In the genomic region with DNA sequence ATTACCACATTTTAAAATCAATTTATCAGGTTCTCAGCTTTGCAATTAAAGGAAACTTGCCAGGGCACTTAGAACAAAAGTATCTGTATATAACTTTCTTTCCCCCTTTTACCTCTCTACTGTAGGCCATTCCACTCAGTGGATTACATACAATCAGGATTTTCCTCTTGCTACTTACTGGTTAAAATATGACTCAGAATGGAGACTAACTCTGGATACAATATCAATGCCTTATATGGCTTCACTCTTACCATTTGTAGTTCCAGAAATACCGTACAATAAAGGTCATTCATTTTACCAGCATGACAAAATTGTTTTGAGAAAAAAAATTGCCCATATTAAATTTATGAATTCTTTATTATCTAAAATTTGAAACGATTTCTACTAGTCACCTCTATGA, we compare ENCODE assay signal across 15 cellular contexts.
DNase-seq lines count a peak whose midpoint lies in the region; ATAC-seq, FAIRE-seq and TF ChIP-seq lines count a peak whose summit lies in the region.
"Had no signal": no experiment of that assay in that cellular context is flagged by ENCODE, and none has a peak within 500 bp of the region (broad histone marks: within the 10 kb centered on the region; RNA-seq: fewer than 3 reads in every experiment).

No MANE protein-coding gene starts in this region.

- H3K27ac Mint-ChIP-seq in MCF 10A (ENCODE audit: low read depth, unreplicated experiment): no peak overlapping the region
- peak overlapping the region; percentile 95 for H3K27ac Mint-ChIP-seq in astrocyte (ENCODE audit: unreplicated experiment)
- no peak overlapping the region for H3K27ac Mint-ChIP-seq in neural progenitor cell
- H3K27ac Mint-ChIP-seq: stimulated activated naive CD8-positive, alpha-beta T cell treated with anti-CD3 and anti-CD28 coated beads, Interleukin-15, Interleukin-2, amounts not matched to agents 100 ng/mL and 50 ng/mL, for 24 hours had no signal

- no peak for ATAC-seq in HG03442 (IDR thresholded peaks at IDR 0.05; ENCODE audit: unreplicated experiment)

- no peak overlapping the region for H2AFZ ChIP-seq in astrocyte (ENCODE audit: low read depth, low read length)
- no peak overlapping the region for H2AFZ ChIP-seq in neural progenitor cell (replicated peaks)

- H3K4me1 ChIP-seq in breast epithelium: no peaks in the 10 kb centered on the region
- peaks cover 35% of the 10 kb centered on the region for H3K4me1 ChIP-seq in astrocyte (ENCODE audit: insufficient read depth, low read length)
- H3K4me1 ChIP-seq in neural progenitor cell: no peaks in the 10 kb centered on the region

- TF ChIP-seq POLR2A in breast epithelium (IDR thresholded peaks at IDR 0.05): no peak

- peak; percentile 85 for FAIRE-seq in astrocyte (lab: Jason Lieb, UNC)

- intact Hi-C loops in MCF 10A (cut with micrococcal nuclease): no loop called here
- intact Hi-C loops in breast epithelium (cut with DNase I; ENCODE audit: low total_unique reads): no loop called here

- no peak overlapping the region for H3K4me3 ChIP-seq in breast epithelium
- H3K4me3 ChIP-seq in astrocyte (ENCODE audit: insufficient read depth, low read depth, low read length): no peak overlapping the region
- no peak overlapping the region for H3K4me3 ChIP-seq in foreskin fibroblast (ENCODE audit: low read depth in 1 of 2, low read length in 2 of 2)
- no peak overlapping the region for H3K4me3 ChIP-seq in neural progenitor cell

- H3K36me3 Mint-ChIP-seq in MCF 10A (ENCODE audit: insufficient read depth, unreplicated experiment): no peaks in the 10 kb centered on the region
- H3K36me3 Mint-ChIP-seq in astrocyte (ENCODE audit: low read depth, unreplicated experiment): peaks cover 2% of the 10 kb centered on the region
- H3K36me3 Mint-ChIP-seq in neural progenitor cell: no peaks in the 10 kb centered on the region

- peak overlapping the region; percentile 65 for H3K9ac ChIP-seq in astrocyte (ENCODE audit: low read length)
- H3K9ac ChIP-seq in neural progenitor cell: no peak overlapping the region

- H4K20me1 ChIP-seq in astrocyte (ENCODE audit: insufficient read depth, low read length): no peaks in the 10 kb centered on the region
- H4K20me1 ChIP-seq in neural progenitor cell (ENCODE audit: low read depth): no peaks in the 10 kb centered on the region

- H3K27ac ChIP-seq in breast epithelium: no peak overlapping the region
- peak overlapping the region; percentile 94 for H3K27ac ChIP-seq in astrocyte (ENCODE audit: low read depth, low read length)
- no peak overlapping the region for H3K27ac ChIP-seq in neural progenitor cell
- H3K27ac ChIP-seq: 22Rv1, VCaP had no signal

- BruUV-seq in MCF 10A (replicated peaks; lab: Mats Ljungman, UMichigan): no TSS peak

- H3K27me3 ChIP-seq in breast epithelium (no peaks in the 10 kb centered on the region), astrocyte (ENCODE audit: insufficient read depth, low read length) (no peaks in the 10 kb centered on the region), neural progenitor cell (no peaks in the 10 kb centered on the region)

- CTCF ChIA-PET in MCF 10A (lab: Yijun Ruan, JAX): no interaction called here

- no peaks in the 10 kb centered on the region for H3K9me3 Mint-ChIP-seq in MCF 10A (ENCODE audit: unreplicated experiment)
- peaks cover 8% of the 10 kb centered on the region for H3K9me3 Mint-ChIP-seq in astrocyte (ENCODE audit: unreplicated experiment)
- H3K9me3 Mint-ChIP-seq in neural progenitor cell: no peaks in the 10 kb centered on the region

- no peaks in the 10 kb centered on the region for H3K9me3 ChIP-seq in breast epithelium
- no peaks in the 10 kb centered on the region for H3K9me3 ChIP-seq in astrocyte (ENCODE audit: insufficient read depth, low read depth, low read length)
- H3K9me3 ChIP-seq in neural progenitor cell (ENCODE audit: low read depth): no peaks in the 10 kb centered on the region

- H3K4me1 Mint-ChIP-seq in MCF 10A (ENCODE audit: insufficient read depth, unreplicated experiment) (peaks cover 24% of the 10 kb centered on the region), astrocyte (ENCODE audit: low read depth, unreplicated experiment) (peaks cover 37% of the 10 kb centered on the region), neural progenitor cell (no peaks in the 10 kb centered on the region)

- DNase-seq in MCF 10A (ENCODE audit: unreplicated experiment) (peak; percentile 18), breast epithelium (ENCODE audit: low spot score in 2 of 2) (no peak), astrocyte (ENCODE audit: low read depth) (peak; percentile 94), foreskin fibroblast (peak; percentile 59 to 71), DMS79 treated with DMSO at 0.1 percent for 48 hours (lab: John Stamatoyannopoulos, UW) (no peak), neural progenitor cell (ENCODE audit: low spot score) (no peak), NCI-H2196 treated with DMSO at 0.1 percent for 48 hours (lab: John Stamatoyannopoulos, UW; ENCODE audit: unreplicated experiment) (no peak)
- DNase-seq: activated gamma-delta T cell treated with Interleukin-2 at 50 U/mL for 16 hours; central memory CD4-positive, alpha-beta T cell; NCI-H1092 treated with DMSO at 0.1 percent for 48 hours; NCI-H2171 treated with DMSO at 0.1 percent for 48 hours had no signal

- no peak for TF ChIP-seq CTCF in MCF 10A (IDR thresholded peaks at IDR 0.05; ENCODE audit: unreplicated experiment)
- no peak for TF ChIP-seq CTCF in breast epithelium (IDR thresholded peaks at IDR 0.05)
- TF ChIP-seq CTCF in astrocyte (IDR thresholded peaks at IDR 0.05; ENCODE audit: insufficient read depth, low read depth, low read length): no peak
- TF ChIP-seq CTCF in foreskin fibroblast (IDR thresholded peaks at IDR 0.05; ENCODE audit: low read depth, low read length): no peak
- TF ChIP-seq CTCF in neural progenitor cell (IDR thresholded peaks at IDR 0.05): no peak

- no peaks in the 10 kb centered on the region for H3K27me3 Mint-ChIP-seq in MCF 10A (ENCODE audit: insufficient read depth, unreplicated experiment)
- no peaks in the 10 kb centered on the region for H3K27me3 Mint-ChIP-seq in astrocyte (ENCODE audit: low read depth, unreplicated experiment)
- H3K27me3 Mint-ChIP-seq in neural progenitor cell (ENCODE audit: insufficient read depth, low read depth): no peaks in the 10 kb centered on the region
- H3K27me3 Mint-ChIP-seq: stimulated activated naive CD8-positive, alpha-beta T cell treated with anti-CD3 and anti-CD28 coated beads, Interleukin-15, Interleukin-2, amounts not matched to agents 100 ng/mL and 50 ng/mL, for 24 hours had no signal

- H3K36me3 ChIP-seq in breast epithelium (no peaks in the 10 kb centered on the region), astrocyte (ENCODE audit: insufficient read depth, low read length) (no peaks in the 10 kb centered on the region), neural progenitor cell (no peaks in the 10 kb centered on the region)

- POLR2A ChIA-PET in MCF 10A (lab: Yijun Ruan, JAX): interaction anchor here (0.6 kb wide), 1 partner anchor 891 kb away, joined by 3 read pairs; no protein-coding TSS in a partner anchor

- H3K4me3 Mint-ChIP-seq in MCF 10A (ENCODE audit: unreplicated experiment) (no peak overlapping the region), astrocyte (ENCODE audit: unreplicated experiment) (no peak overlapping the region), neural progenitor cell (no peak overlapping the region)
- H3K4me3 Mint-ChIP-seq: stimulated activated naive CD8-positive, alpha-beta T cell treated with anti-CD3 and anti-CD28 coated beads, Interleukin-15, Interleukin-2, amounts not matched to agents 100 ng/mL and 50 ng/mL, for 24 hours had no signal

- no peaks in the 10 kb centered on the region for H3F3A ChIP-seq in neural progenitor cell (ENCODE audit: low read depth)

- H3K79me2 ChIP-seq in astrocyte (ENCODE audit: insufficient read depth, low read length) (no peaks in the 10 kb centered on the region), neural progenitor cell (ENCODE audit: low read depth) (no peaks in the 10 kb centered on the region)

- H3K4me2 ChIP-seq in astrocyte (ENCODE audit: low read length) (peak overlapping the region; percentile 9), neural progenitor cell (no peak overlapping the region)

Comparison
In these comparisons a context has a peak if more than half of its experiments do, and no peak if none do; other contexts are left out.
1. DNase-seq: peak in MCF 10A (single experiment), astrocyte (single experiment) and foreskin fibroblast (2 of 2); none in breast epithelium (0 of 2), DMS79 treated with DMSO at 0.1 percent for 48 hours (single experiment), neural progenitor cell (single experiment) and NCI-H2196 treated with DMSO at 0.1 percent for 48 hours (single experiment).